13 cellular contexts compared by ENCODE assay signal in genomic region chr22:45775569-45776312, GRCh38.
A peak's percentile ranks its signal among the peaks of the same experiment; 100 is the strongest.
DNase-seq lines count a peak whose midpoint lies in the region; ATAC-seq and TF ChIP-seq lines count a peak whose summit lies in the region.
"Had no signal": no experiment of that assay in that cellular context is flagged by ENCODE, and none has a peak within 500 bp of the region (broad histone marks: within the 10 kb centered on the region; RNA-seq: fewer than 3 reads in every experiment).

No MANE protein-coding gene starts in this region.

- peak overlapping the region in 2 of 8 donors; percentile 19 to 59 for H3K27ac ChIP-seq in spleen
- H3K27ac ChIP-seq: gastroesophageal sphincter had no signal

- TF ChIP-seq CTCF in GM06990 (IDR thresholded peaks at IDR 0.05; ENCODE audit: insufficient read depth, low read length, poor library complexity, severe bottlenecking), result no peak
- TF ChIP-seq CTCF in spleen (IDR thresholded peaks at IDR 0.05 in 8 of 11, conservative IDR thresholded peaks at IDR 0.05 in 3 of 11), result no peak

- intact Hi-C loops in spleen (cut with DNase I; ENCODE audit: low total_unique reads), result no loop called here

- H3K9me3 ChIP-seq in spleen, result peaks cover 0 to 3% (median 0%) of the 10 kb centered on the region in 8 donors
- H3K9me3 ChIP-seq: gastroesophageal sphincter had no signal

- TF ChIP-seq POLR2A in spleen (IDR thresholded peaks at IDR 0.05), result no peak

- DNase-seq in GM06990 (ENCODE audit: extremely low read depth, insufficient read length) (peak; percentile 73), GM19240 (ENCODE audit: insufficient read length, low spot score) (peak; percentile 22), NOMO-1 treated with DMSO at 0.1 percent for 48 hours (lab: John Stamatoyannopoulos, UW; ENCODE audit: unreplicated experiment) (peak; percentile 74), occipital lobe (lab: John Stamatoyannopoulos, UW) (no peak), spleen (no peak), HuH-7 (ENCODE audit: low spot score) (no peak)
- DNase-seq in activated CD4-positive, alpha-beta T cell treated with anti-CD3 and anti-CD28 coated beads for 1 hour, result no peak
- DNase-seq: activated T-cell treated with anti-CD3 and anti-CD28 coated beads, Interleukin-2, amount 50 U/mL, for 24 hours; central memory CD4-positive, alpha-beta T cell; stimulated activated CD4-positive, alpha-beta T cell treated with anti-CD3 and anti-CD28 coated beads, Interleukin-12 subunit alpha, Interleukin-12 subunit beta, amount 100 ng/mL, for 4 hours; T-helper 1 cell had no signal

- H3K4me3 ChIP-seq in GM06990 (replicated peaks; ENCODE audit: low read depth, low read length) (peak overlapping the region; percentile 43), spleen (no peak overlapping the region)
- H3K4me3 ChIP-seq: gastroesophageal sphincter had no signal

- H3K36me3 ChIP-seq in GM06990 (ENCODE audit: control insufficient read depth, insufficient read depth, low read length), result no peaks in the 10 kb centered on the region; the same call in 1 of the 2 replicates
- peaks cover 0 to 22% (median 1%) of the 10 kb centered on the region in 6 donors for H3K36me3 ChIP-seq in spleen

- WGBS in spleen, 5 donors, result 65 to 79% (median 72%) methylated on average over 14 of the region's 14 CpGs

- peak; percentile 67 for ATAC-seq in HG02885 (IDR thresholded peaks at IDR 0.05; ENCODE audit: poor library complexity, unreplicated experiment)
- ATAC-seq: gastroesophageal sphincter had no signal

- peaks cover 0 to 46% (median 13%) of the 10 kb centered on the region in 6 donors for H3K4me1 ChIP-seq in spleen

- H3K27me3 ChIP-seq in GM06990 (replicated peaks; ENCODE audit: control insufficient read depth, insufficient read depth, low read length) (no peaks in the 10 kb centered on the region), spleen (replicated peaks in 1 of 7) (no peaks in the 10 kb centered on the region)
- H3K27me3 ChIP-seq: gastroesophageal sphincter had no signal

Comparison
In these comparisons a context has a peak if more than half of its experiments do, and no peak if none do; other contexts are left out.
1. DNase-seq: peak in GM06990 (single experiment), GM19240 (single experiment) and NOMO-1 treated with DMSO at 0.1 percent for 48 hours (single experiment); none in occipital lobe (single experiment), activated CD4-positive, alpha-beta T cell treated with anti-CD3 and anti-CD28 coated beads for 1 hour (single experiment), spleen (single experiment) and HuH-7 (single experiment).